1 cellular context compared by ENCODE assay signal in the genomic region with DNA sequence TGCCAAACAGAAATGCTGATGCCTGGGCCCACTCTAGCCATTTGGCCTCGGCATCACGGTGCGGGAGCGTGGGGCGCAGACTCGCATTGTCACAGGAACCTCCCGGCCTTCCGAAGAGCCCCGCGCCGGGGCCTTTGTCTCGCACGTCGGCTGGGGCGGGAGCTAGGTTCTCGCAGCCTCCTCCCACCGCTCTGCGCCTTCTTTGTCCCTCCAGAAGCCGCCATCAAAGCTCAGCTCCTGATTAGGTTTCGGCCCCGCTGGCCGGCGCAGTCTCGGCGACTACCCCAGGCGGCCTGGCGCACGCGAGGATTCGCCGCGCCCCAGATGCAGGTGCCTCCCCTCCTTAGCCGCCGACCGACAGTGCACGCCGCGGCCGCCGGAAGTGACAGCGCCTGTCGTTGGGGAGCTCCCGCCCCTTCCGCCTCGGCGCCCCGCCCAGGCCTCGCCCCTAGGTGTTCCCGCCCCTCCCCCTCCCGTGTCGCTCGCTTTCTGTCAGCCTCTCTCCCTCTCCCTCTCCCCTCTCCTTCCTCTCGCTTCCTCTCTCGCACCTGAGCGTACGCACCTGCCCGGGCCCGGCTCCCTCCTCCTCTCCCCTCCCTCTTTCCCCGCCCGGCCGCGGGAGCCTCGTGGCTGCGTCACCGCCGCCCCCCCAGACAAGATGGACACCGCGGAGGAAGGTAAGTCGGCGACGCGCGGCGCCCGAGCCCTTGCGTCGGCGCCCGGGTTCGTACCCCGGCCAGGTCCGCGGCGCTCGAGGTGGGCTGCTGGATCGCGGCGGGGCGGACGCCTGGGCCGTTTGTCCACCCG.
A peak's percentile ranks its signal among the peaks of the same experiment; 100 is the strongest.
TF ChIP-seq lines count a peak whose summit lies in the region.

A gene with protein sequence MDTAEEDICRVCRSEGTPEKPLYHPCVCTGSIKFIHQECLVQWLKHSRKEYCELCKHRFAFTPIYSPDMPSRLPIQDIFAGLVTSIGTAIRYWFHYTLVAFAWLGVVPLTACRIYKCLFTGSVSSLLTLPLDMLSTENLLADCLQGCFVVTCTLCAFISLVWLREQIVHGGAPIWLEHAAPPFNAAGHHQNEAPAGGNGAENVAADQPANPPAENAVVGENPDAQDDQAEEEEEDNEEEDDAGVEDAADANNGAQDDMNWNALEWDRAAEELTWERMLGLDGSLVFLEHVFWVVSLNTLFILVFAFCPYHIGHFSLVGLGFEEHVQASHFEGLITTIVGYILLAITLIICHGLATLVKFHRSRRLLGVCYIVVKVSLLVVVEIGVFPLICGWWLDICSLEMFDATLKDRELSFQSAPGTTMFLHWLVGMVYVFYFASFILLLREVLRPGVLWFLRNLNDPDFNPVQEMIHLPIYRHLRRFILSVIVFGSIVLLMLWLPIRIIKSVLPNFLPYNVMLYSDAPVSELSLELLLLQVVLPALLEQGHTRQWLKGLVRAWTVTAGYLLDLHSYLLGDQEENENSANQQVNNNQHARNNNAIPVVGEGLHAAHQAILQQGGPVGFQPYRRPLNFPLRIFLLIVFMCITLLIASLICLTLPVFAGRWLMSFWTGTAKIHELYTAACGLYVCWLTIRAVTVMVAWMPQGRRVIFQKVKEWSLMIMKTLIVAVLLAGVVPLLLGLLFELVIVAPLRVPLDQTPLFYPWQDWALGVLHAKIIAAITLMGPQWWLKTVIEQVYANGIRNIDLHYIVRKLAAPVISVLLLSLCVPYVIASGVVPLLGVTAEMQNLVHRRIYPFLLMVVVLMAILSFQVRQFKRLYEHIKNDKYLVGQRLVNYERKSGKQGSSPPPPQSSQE (plus strand): TSS at position 455 of the 807 bp plus-strand sequence. CDS start 204 bp downstream, at position 659.

TF ChIP-seq in HepG2, 621 proteins besides CTCF, POLR2A, EP300 and RAD21 (continued from another document and continues in another):
- TF ChIP-seq HBP1 (CRISPR knock-in tag; IDR thresholded peaks at IDR 0.05; ENCODE audit: low read depth) = no peak; the same call in 1 of the 2 replicates
- peak; percentile 39; the same call in 1 of the 2 replicates for TF ChIP-seq ZNF543 (CRISPR knock-in tag; IDR thresholded peaks at IDR 0.05)
- TF ChIP-seq ZNF7 (CRISPR knock-in tag; IDR thresholded peaks at IDR 0.05) = no peak
- no peak for TF ChIP-seq TEAD2 (CRISPR knock-in tag; IDR thresholded peaks at IDR 0.05)
- TF ChIP-seq HNRNPUL1 (IDR thresholded peaks at IDR 0.05; ENCODE audit: low read depth, low read length) = no peak
- no peak; the same call in 1 of the 2 replicates for TF ChIP-seq MTF1 (CRISPR knock-in tag; IDR thresholded peaks at IDR 0.05)
- peak; percentile 94 for TF ChIP-seq KDM5B (CRISPR knock-in tag; IDR thresholded peaks at IDR 0.05; ENCODE audit: borderline replicate concordance)
- no peak for TF ChIP-seq RBM22 (optimal IDR thresholded peaks at IDR 0.05; ENCODE audit: low read length)
- TF ChIP-seq XBP1 (CRISPR knock-in tag; IDR thresholded peaks at IDR 0.05) = peak; percentile 44; the same call in 1 of the 2 replicates
- TF ChIP-seq RFX1 (IDR thresholded peaks at IDR 0.05) = no peak
- no peak for TF ChIP-seq ZBTB3 (CRISPR knock-in tag; IDR thresholded peaks at IDR 0.05; ENCODE audit: borderline replicate concordance, low read depth)
- peak; percentile 98 for TF ChIP-seq ZFX (CRISPR knock-in tag; IDR thresholded peaks at IDR 0.05; ENCODE audit: low read depth)
- TF ChIP-seq AKAP8 (CRISPR knock-in tag; IDR thresholded peaks at IDR 0.05) = no peak
- peak; percentile 58; the same call in 1 of the 2 replicates for TF ChIP-seq ZNF431 (CRISPR knock-in tag; IDR thresholded peaks at IDR 0.05; ENCODE audit: borderline replicate concordance, low read depth)
- TF ChIP-seq BHLHE40 (IDR thresholded peaks at IDR 0.05; ENCODE audit: low read length) = peak; percentile 62
- no peak for TF ChIP-seq TCF12 (IDR thresholded peaks at IDR 0.05)
- TF ChIP-seq TCF12 (CRISPR knock-in tag; IDR thresholded peaks at IDR 0.05) = peak; percentile 90
- 0 out of 2 replicates have a peak, but pooled peaks have one; percentile 4 for TF ChIP-seq ZNF713 (CRISPR knock-in tag; IDR thresholded peaks at IDR 0.05)
- 0 out of 2 replicates have a peak, but pooled peaks have one; percentile 13 for TF ChIP-seq RFXANK (CRISPR knock-in tag; IDR thresholded peaks at IDR 0.05)
- TF ChIP-seq, protein P1, sequence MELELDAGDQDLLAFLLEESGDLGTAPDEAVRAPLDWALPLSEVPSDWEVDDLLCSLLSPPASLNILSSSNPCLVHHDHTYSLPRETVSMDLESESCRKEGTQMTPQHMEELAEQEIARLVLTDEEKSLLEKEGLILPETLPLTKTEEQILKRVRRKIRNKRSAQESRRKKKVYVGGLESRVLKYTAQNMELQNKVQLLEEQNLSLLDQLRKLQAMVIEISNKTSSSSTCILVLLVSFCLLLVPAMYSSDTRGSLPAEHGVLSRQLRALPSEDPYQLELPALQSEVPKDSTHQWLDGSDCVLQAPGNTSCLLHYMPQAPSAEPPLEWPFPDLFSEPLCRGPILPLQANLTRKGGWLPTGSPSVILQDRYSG (CRISPR knock-in tag; IDR thresholded peaks at IDR 0.05) = no peak; the same call in 1 of the 2 replicates
- peak; percentile 94 for TF ChIP-seq HNRNPK (IDR thresholded peaks at IDR 0.05; ENCODE audit: low read depth, low read length, poor library complexity, severe bottlenecking)
- TF ChIP-seq TFAP4 (IDR thresholded peaks at IDR 0.05; ENCODE audit: borderline replicate concordance, low read depth) = no peak
- TF ChIP-seq NFE2L1 (CRISPR knock-in tag; IDR thresholded peaks at IDR 0.05; ENCODE audit: borderline replicate concordance) = no peak
- peak; percentile 43; the same call in 1 of the 2 replicates for TF ChIP-seq HINFP (CRISPR knock-in tag; IDR thresholded peaks at IDR 0.05; ENCODE audit: low read depth)
- TF ChIP-seq, protein P2, sequence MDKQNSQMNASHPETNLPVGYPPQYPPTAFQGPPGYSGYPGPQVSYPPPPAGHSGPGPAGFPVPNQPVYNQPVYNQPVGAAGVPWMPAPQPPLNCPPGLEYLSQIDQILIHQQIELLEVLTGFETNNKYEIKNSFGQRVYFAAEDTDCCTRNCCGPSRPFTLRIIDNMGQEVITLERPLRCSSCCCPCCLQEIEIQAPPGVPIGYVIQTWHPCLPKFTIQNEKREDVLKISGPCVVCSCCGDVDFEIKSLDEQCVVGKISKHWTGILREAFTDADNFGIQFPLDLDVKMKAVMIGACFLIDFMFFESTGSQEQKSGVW (CRISPR knock-in tag; IDR thresholded peaks at IDR 0.05; ENCODE audit: borderline replicate concordance) = peak; percentile 65; the same call in 1 of the 2 replicates
- peak; percentile 71 for TF ChIP-seq YEATS2 (CRISPR knock-in tag; IDR thresholded peaks at IDR 0.05; ENCODE audit: borderline replicate concordance)
- peak; percentile 70; the same call in 1 of the 2 replicates for TF ChIP-seq ZFP41 (CRISPR knock-in tag; IDR thresholded peaks at IDR 0.05; ENCODE audit: borderline replicate concordance)
- TF ChIP-seq ZMYM2 (CRISPR knock-in tag; IDR thresholded peaks at IDR 0.05) = 0 out of 2 replicates have a peak, but pooled peaks have one; percentile 71
- peak; percentile 60 for TF ChIP-seq ZNF317 (CRISPR knock-in tag; IDR thresholded peaks at IDR 0.05)
- TF ChIP-seq JUND (CRISPR knock-in tag; IDR thresholded peaks at IDR 0.05) = no peak
- peak; percentile 81; the same call in 1 of the 2 replicates for TF ChIP-seq TBX2 (CRISPR knock-in tag; IDR thresholded peaks at IDR 0.05; ENCODE audit: borderline replicate concordance)
- TF ChIP-seq ZNF232 (CRISPR knock-in tag; IDR thresholded peaks at IDR 0.05; ENCODE audit: borderline replicate concordance) = 0 out of 2 replicates have a peak, but pooled peaks have one; percentile 63
- TF ChIP-seq ZNF749 (CRISPR knock-in tag; IDR thresholded peaks at IDR 0.05; ENCODE audit: borderline replicate concordance) = peak; percentile 58; the same call in 1 of the 2 replicates
- TF ChIP-seq NFKBIZ (CRISPR knock-in tag; IDR thresholded peaks at IDR 0.05) = peak; percentile 48; the same call in 1 of the 2 replicates
- 0 out of 2 replicates have a peak, but pooled peaks have one; percentile 85 for TF ChIP-seq REL (CRISPR knock-in tag; conservative IDR thresholded peaks at IDR 0.05)
- TF ChIP-seq, protein P3, sequence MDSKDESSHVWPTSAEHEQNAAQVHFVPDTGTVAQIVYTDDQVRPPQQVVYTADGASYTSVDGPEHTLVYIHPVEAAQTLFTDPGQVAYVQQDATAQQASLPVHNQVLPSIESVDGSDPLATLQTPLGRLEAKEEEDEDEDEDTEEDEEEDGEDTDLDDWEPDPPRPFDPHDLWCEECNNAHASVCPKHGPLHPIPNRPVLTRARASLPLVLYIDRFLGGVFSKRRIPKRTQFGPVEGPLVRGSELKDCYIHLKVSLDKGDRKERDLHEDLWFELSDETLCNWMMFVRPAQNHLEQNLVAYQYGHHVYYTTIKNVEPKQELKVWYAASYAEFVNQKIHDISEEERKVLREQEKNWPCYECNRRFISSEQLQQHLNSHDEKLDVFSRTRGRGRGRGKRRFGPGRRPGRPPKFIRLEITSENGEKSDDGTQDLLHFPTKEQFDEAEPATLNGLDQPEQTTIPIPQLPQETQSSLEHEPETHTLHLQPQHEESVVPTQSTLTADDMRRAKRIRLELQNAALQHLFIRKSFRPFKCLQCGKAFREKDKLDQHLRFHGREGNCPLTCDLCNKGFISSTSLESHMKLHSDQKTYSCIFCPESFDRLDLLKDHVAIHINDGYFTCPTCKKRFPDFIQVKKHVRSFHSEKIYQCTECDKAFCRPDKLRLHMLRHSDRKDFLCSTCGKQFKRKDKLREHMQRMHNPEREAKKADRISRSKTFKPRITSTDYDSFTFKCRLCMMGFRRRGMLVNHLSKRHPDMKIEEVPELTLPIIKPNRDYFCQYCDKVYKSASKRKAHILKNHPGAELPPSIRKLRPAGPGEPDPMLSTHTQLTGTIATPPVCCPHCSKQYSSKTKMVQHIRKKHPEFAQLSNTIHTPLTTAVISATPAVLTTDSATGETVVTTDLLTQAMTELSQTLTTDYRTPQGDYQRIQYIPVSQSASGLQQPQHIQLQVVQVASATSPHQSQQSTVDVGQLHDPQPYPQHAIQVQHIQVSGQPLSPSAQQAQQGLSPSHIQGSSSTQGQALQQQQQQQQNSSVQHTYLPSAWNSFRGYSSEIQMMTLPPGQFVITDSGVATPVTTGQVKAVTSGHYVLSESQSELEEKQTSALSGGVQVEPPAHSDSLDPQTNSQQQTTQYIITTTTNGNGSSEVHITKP (CRISPR knock-in tag; IDR thresholded peaks at IDR 0.05; ENCODE audit: low read depth) = 0 out of 2 replicates have a peak, but pooled peaks have one; percentile 54
- no peak for TF ChIP-seq ZNF510 (CRISPR knock-in tag; IDR thresholded peaks at IDR 0.05; ENCODE audit: low read depth)
- TF ChIP-seq POLR2AphosphoS5 (IDR thresholded peaks at IDR 0.05; ENCODE audit: low read depth, low read length) = peak; percentile 89
- TF ChIP-seq ZNF225 (CRISPR knock-in tag; IDR thresholded peaks at IDR 0.05) = no peak
- TF ChIP-seq ISL2 (CRISPR knock-in tag; IDR thresholded peaks at IDR 0.05) = peak; percentile 70; the same call in 1 of the 2 replicates
- no peak for TF ChIP-seq ATAD3A (CRISPR knock-in tag; IDR thresholded peaks at IDR 0.05)
- no peak for TF ChIP-seq ZMYM3 (CRISPR knock-in tag; IDR thresholded peaks at IDR 0.05)
- TF ChIP-seq ZNF574 (CRISPR knock-in tag; IDR thresholded peaks at IDR 0.05) = peak; percentile 83
- TF ChIP-seq ZNF678 (CRISPR knock-in tag; IDR thresholded peaks at IDR 0.05) = 0 out of 2 replicates have a peak, but pooled peaks have one; percentile 79
